ENCODE assay signal across 8 cellular contexts in the genomic region with DNA sequence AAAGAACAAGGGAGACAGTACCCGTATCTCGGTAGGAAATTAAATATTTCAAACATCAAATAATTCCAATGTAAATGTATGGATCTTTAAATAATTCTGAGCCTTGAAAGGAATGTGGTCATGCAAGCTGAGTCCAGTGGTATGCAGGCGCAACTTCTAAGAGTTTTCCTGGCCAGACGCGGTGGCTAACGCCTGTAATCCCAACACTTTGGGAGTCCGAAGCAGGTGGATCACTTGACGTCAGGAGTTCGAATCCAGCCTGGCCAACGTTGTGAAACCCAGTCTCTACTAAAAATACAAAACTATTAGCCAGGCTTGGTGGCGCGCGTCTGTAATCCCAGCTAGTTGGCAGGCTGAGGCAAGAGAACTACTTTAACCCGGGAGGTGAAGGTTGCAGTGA. TPM values are rescaled to one million over a fixed set of nuclear protein-coding genes. Genes with fewer than 3 reads are reported as not detected.
DNase-seq lines count a peak whose midpoint lies in the region; ATAC-seq and TF ChIP-seq lines count a peak whose summit lies in the region.

No MANE protein-coding gene starts in this region.

- DNase-seq in T-helper 2 cell treated with Interferon-gamma antibody and Interleukin-4, amounts not matched to agents 5 μg/mL and 100 μg/mL, for 36 hours (ENCODE audit: low spot score), result no peak
- DNase-seq in T-helper 2 cell (no peak), hepatocyte (ENCODE audit: low spot score) (no peak)
- DNase-seq in activated CD4-positive, alpha-beta memory T cell treated with anti-CD3 and anti-CD28 coated beads for 36 hours, result no peak
- no peak for DNase-seq in stimulated activated naive B cell treated with anti-CD40 and anti-IgM and Interleukin-4, amounts not matched to agents 10 μg/mL and 1 μg/mL and 100 μg/mL, for 72 hours

- H3K36me3 ChIP-seq in hepatocyte (replicated peaks; ENCODE audit: insufficient read depth, low read depth), result no peaks in the 10 kb centered on the region

- H3K9me3 Mint-ChIP-seq in T-helper 2 cell treated with Interferon-gamma antibody and Interleukin-4, amounts not matched to agents 5 μg/mL and 100 μg/mL, for 36 hours, result peaks cover 48% of the 10 kb centered on the region
- H3K9me3 Mint-ChIP-seq in activated CD4-positive, alpha-beta memory T cell treated with anti-CD3 and anti-CD28 coated beads for 36 hours, result peaks cover 25% of the 10 kb centered on the region
- peaks cover 8 to 16% of the 10 kb centered on the region in 2 donors for H3K9me3 Mint-ChIP-seq in stimulated activated naive B cell treated with anti-CD40 and anti-IgM and Interleukin-4, amounts not matched to agents 10 μg/mL and 1 μg/mL and 100 μg/mL, for 72 hours

- CTCF ChIA-PET in activated CD4-positive, alpha-beta memory T cell treated with anti-CD3 and anti-CD28 coated beads for 36 hours (lab: Charles Lee), result no interaction called here

- H3K4me2 ChIP-seq in hepatocyte, result peak overlapping the region; percentile 81

- H3K79me2 ChIP-seq in hepatocyte, result peaks cover 27% of the 10 kb centered on the region

- WGBS in hepatocyte (ENCODE audit: low lambda C conversion rate, missing lambda C conversion rate), result 84% methylated on average over 14 of the region's 14 CpGs

- H3K27me3 ChIP-seq in hepatocyte, result no peaks in the 10 kb centered on the region

- H3K4me1 ChIP-seq in hepatocyte (ENCODE audit: insufficient read depth), result no peaks in the 10 kb centered on the region

- intact Hi-C loops in activated CD4-positive, alpha-beta memory T cell treated with anti-CD3 and anti-CD28 coated beads for 36 hours (cut with micrococcal nuclease), result loop anchor here (2.0 to 10.0 kb wide), 4 partner anchors 32 to 1285 kb away; a partner anchor contains a TSS

- H3K27ac ChIP-seq in hepatocyte, result peak overlapping the region; percentile 73

- no peaks in the 10 kb centered on the region for H3K27me3 Mint-ChIP-seq in T-helper 2 cell treated with Interferon-gamma antibody and Interleukin-4, amounts not matched to agents 5 μg/mL and 100 μg/mL, for 36 hours (ENCODE audit: low read depth)
- peaks cover 15% of the 10 kb centered on the region for H3K27me3 Mint-ChIP-seq in activated CD4-positive, alpha-beta memory T cell treated with anti-CD3 and anti-CD28 coated beads for 36 hours
- peaks cover 12 to 13% of the 10 kb centered on the region in 2 donors for H3K27me3 Mint-ChIP-seq in stimulated activated naive B cell treated with anti-CD40 and anti-IgM and Interleukin-4, amounts not matched to agents 10 μg/mL and 1 μg/mL and 100 μg/mL, for 72 hours

- no peak for TF ChIP-seq CTCF in hepatocyte (IDR thresholded peaks at IDR 0.05; ENCODE audit: poor library complexity)

- POLR2A ChIA-PET in activated CD4-positive, alpha-beta memory T cell treated with anti-CD3 and anti-CD28 coated beads for 36 hours (lab: Charles Lee), result no interaction called here

- no peak overlapping the region for H3K27ac Mint-ChIP-seq in T-helper 2 cell treated with Interferon-gamma antibody and Interleukin-4, amounts not matched to agents 5 μg/mL and 100 μg/mL, for 36 hours
- H3K27ac Mint-ChIP-seq in activated CD4-positive, alpha-beta memory T cell treated with anti-CD3 and anti-CD28 coated beads for 36 hours, result no peak overlapping the region
- peak overlapping the region; percentile 71 for H3K27ac Mint-ChIP-seq in stimulated activated naive B cell treated with anti-CD40 and anti-IgM and Interleukin-4, amounts not matched to agents 10 μg/mL and 1 μg/mL and 100 μg/mL, for 72 hours

- peak overlapping the region; percentile 35 for H3K4me3 ChIP-seq in hepatocyte

- H4K20me1 ChIP-seq in hepatocyte (ENCODE audit: insufficient read depth, poor library complexity, severe bottlenecking), result no peaks in the 10 kb centered on the region

- no peaks in the 10 kb centered on the region for H3K9me2 ChIP-seq in hepatocyte (replicated peaks; ENCODE audit: insufficient read depth)

- peak overlapping the region; percentile 82 for H2AFZ ChIP-seq in hepatocyte

- peaks cover 28% of the 10 kb centered on the region for H3K36me3 Mint-ChIP-seq in T-helper 2 cell treated with Interferon-gamma antibody and Interleukin-4, amounts not matched to agents 5 μg/mL and 100 μg/mL, for 36 hours (ENCODE audit: low read depth)
- H3K36me3 Mint-ChIP-seq in activated CD4-positive, alpha-beta memory T cell treated with anti-CD3 and anti-CD28 coated beads for 36 hours, result peaks cover 31% of the 10 kb centered on the region
- H3K36me3 Mint-ChIP-seq in stimulated activated naive B cell treated with anti-CD40 and anti-IgM and Interleukin-4, amounts not matched to agents 10 μg/mL and 1 μg/mL and 100 μg/mL, for 72 hours, result peaks cover 23 to 36% of the 10 kb centered on the region in 2 donors

- H3K4me1 Mint-ChIP-seq in T-helper 2 cell treated with Interferon-gamma antibody and Interleukin-4, amounts not matched to agents 5 μg/mL and 100 μg/mL, for 36 hours (ENCODE audit: low read depth), result peaks cover 9% of the 10 kb centered on the region
- H3K4me1 Mint-ChIP-seq in activated CD4-positive, alpha-beta memory T cell treated with anti-CD3 and anti-CD28 coated beads for 36 hours (ENCODE audit: low read depth), result peaks cover 11% of the 10 kb centered on the region
- peaks cover 13 to 27% of the 10 kb centered on the region in 2 donors for H3K4me1 Mint-ChIP-seq in stimulated activated naive B cell treated with anti-CD40 and anti-IgM and Interleukin-4, amounts not matched to agents 10 μg/mL and 1 μg/mL and 100 μg/mL, for 72 hours

- peak overlapping the region; percentile 90 for H3K4me3 Mint-ChIP-seq in T-helper 2 cell treated with Interferon-gamma antibody and Interleukin-4, amounts not matched to agents 5 μg/mL and 100 μg/mL, for 36 hours
- peak overlapping the region; percentile 94 for H3K4me3 Mint-ChIP-seq in activated CD4-positive, alpha-beta memory T cell treated with anti-CD3 and anti-CD28 coated beads for 36 hours
- H3K4me3 Mint-ChIP-seq in stimulated activated naive B cell treated with anti-CD40 and anti-IgM and Interleukin-4, amounts not matched to agents 10 μg/mL and 1 μg/mL and 100 μg/mL, for 72 hours, result peak overlapping the region; percentile 74 to 78

- ATAC-seq in stimulated activated naive B cell treated with anti-CD40 and anti-IgM and Interleukin-4, amounts not matched to agents 10 μg/mL and 1 μg/mL and 100 μg/mL, for 72 hours (replicated peaks), result no peak
- no peak for ATAC-seq in GM19328 (IDR thresholded peaks at IDR 0.05; ENCODE audit: unreplicated experiment)
- ATAC-seq in HG03378 (IDR thresholded peaks at IDR 0.05; ENCODE audit: unreplicated experiment), result no peak
- no peak for ATAC-seq in GM19324 (IDR thresholded peaks at IDR 0.05; ENCODE audit: low FRiP score, unreplicated experiment)

- H3K9me3 ChIP-seq in hepatocyte (ENCODE audit: low read depth), result no peaks in the 10 kb centered on the region

RNA-seq across cellular contexts. Expression of a gene that starts 1.1 kb away (rescaled TPM):
- total RNA-seq in activated CD4-positive, alpha-beta memory T cell treated with anti-CD3 and anti-CD28 coated beads for 36 hours, result 1 to 10 TPM; 5.7 to 5.8 TPM
- total RNA-seq in hepatocyte, result 5.8 and 6.1 TPM in 2 replicates
- polyA plus RNA-seq in hepatocyte, result 1.6 and 1.7 TPM in 2 replicates

RNA-seq across cellular contexts. Expression of a gene that starts 33.0 kb away (rescaled TPM):
- total RNA-seq in activated CD4-positive, alpha-beta memory T cell treated with anti-CD3 and anti-CD28 coated beads for 36 hours, result 10 to 100 TPM; 14.5 to 19.9 TPM
- 12.2 and 14.2 TPM in 2 replicates for total RNA-seq in hepatocyte
- 3.8 and 4.5 TPM in 2 replicates for polyA plus RNA-seq in hepatocyte
